16 cellular contexts compared by ENCODE assay signal in the genomic region with DNA sequence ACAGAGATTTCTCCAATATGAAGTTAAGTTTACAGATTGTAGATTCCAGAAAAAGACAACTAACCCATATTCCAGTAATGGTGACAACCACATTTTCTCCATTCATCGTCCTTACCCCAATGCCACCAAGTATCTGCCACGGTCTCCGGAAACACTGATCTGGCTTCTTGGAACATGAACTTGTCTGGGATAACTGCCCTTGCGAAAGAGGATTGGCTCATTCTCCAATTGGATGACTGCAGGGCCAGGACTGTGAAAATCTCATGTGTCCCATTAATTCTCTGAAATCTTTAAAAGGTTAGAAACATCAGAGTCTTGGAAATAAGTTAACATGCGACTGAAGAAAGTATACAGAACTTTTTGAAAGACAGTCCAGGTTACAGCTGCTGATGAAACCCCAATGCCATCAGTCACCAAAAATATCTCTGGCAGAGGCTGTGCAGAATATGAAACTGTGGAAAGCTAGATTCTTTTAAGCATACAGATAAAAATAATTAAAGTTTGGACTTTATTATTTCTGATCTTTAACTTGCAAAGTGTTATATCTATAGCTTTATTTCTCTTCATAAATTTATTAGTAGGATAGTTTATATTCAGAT.
"Had no signal": no experiment of that assay in that cellular context is flagged by ENCODE, and none has a peak within 500 bp of the region (broad histone marks: within the 10 kb centered on the region; RNA-seq: fewer than 3 reads in every experiment).

No MANE protein-coding gene starts in this region.

- DNase-seq: caudate nucleus; colonic mucosa; dermis blood vessel endothelial cell; foreskin melanocyte; immature natural killer cell; mammary epithelial cell; mucosa of descending colon; natural killer cell; ovary; right lobe of liver; stimulated activated naive CD4-positive, alpha-beta T cell; stomach; substantia nigra; transverse colon had no signal

- H3K4me1 ChIP-seq: colonic mucosa, stomach, transverse colon had no signal

- H3K36me3 ChIP-seq: colonic mucosa, ovary, right lobe of liver, stomach, thoracic aorta, transverse colon had no signal

- ATAC-seq: mucosa of descending colon, natural killer cell, right lobe of liver had no signal

- H3K9me3 ChIP-seq: colonic mucosa, ovary, right lobe of liver had no signal

- H3K4me3 ChIP-seq: colonic mucosa, mucosa of descending colon, ovary, right lobe of liver, skin epidermis, stomach, thoracic aorta, transverse colon had no signal

- H3K27ac ChIP-seq: colonic mucosa, ovary, right lobe of liver, skin epidermis, stomach, thoracic aorta, transverse colon had no signal

- H3K27me3 ChIP-seq: colonic mucosa, ovary, right lobe of liver, stomach, transverse colon had no signal
